ENCODE assay signal across 1 cellular context in the genomic region with DNA sequence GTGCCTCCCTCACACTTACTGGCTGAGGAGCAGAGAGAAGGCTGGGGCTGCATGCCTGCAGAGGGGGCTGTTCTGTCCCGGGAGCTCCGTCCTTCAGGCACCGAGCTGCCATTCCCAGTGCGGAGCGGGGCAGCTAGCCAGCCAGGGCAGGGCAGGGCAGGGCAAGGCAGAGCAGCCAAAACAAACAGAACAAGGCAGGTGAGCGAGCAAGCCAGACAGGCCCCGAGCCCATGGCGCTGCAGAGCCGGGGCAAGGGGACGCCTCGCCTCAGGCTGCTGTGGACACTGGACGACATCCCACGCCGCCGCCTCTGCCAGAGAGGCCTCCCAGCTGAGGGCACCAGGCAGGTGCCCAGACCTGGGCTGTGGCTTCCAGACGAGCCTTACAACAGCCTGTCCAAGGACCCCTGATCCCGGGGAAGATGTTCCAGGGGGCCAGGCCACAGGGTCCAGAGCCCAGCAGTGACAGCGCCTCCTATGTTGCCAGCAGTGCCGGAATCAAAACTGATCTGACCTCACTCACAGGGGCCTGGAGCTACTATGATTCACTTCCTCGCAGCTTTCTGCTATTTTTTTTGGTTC.
TF ChIP-seq lines count a peak whose summit lies in the region.

No MANE protein-coding gene starts in this region.

TF ChIP-seq in H1, 55 proteins besides CTCF, POLR2A, EP300 and RAD21:
- TF ChIP-seq POLR2AphosphoS5 (IDR thresholded peaks at IDR 0.05; ENCODE audit: low read depth, low read length) (no peak), CEBPB (IDR thresholded peaks at IDR 0.05; ENCODE audit: low read depth, low read length) (no peak), SP2 (IDR thresholded peaks at IDR 0.05; ENCODE audit: low read length) (no peak), SP1 (IDR thresholded peaks at IDR 0.05; ENCODE audit: low read depth, low read length) (no peak), RNF2 (IDR thresholded peaks at IDR 0.05; ENCODE audit: borderline replicate concordance, low read depth, low read length, missing control alignments, poor library complexity, severe bottlenecking) (no peak), GTF2F1 (IDR thresholded peaks at IDR 0.05; ENCODE audit: borderline replicate concordance, low read depth, low read length) (no peak), BACH1 (IDR thresholded peaks at IDR 0.05; ENCODE audit: low read length) (no peak), GABPA (IDR thresholded peaks at IDR 0.05; ENCODE audit: borderline replicate concordance, insufficient read depth, low read length) (no peak), NRF1 (IDR thresholded peaks at IDR 0.05; ENCODE audit: low read depth, low read length) (no peak), HDAC2 (IDR thresholded peaks at IDR 0.05; ENCODE audit: borderline replicate concordance in 1 of 2, low read depth in 2 of 2, low read length in 2 of 2) (no peak), CHD1 (IDR thresholded peaks at IDR 0.05; ENCODE audit: low read depth, low read length) (no peak)
